ENCODE assay signal across 1 cellular context in genomic region chr2:46888421-46888952, GRCh38.
TF ChIP-seq lines count a peak whose summit lies in the region.

No MANE protein-coding gene starts in this region.

TF ChIP-seq in A549, 52 proteins besides CTCF, POLR2A, EP300 and RAD21 (continued from another document):
- TF ChIP-seq, protein P1, sequence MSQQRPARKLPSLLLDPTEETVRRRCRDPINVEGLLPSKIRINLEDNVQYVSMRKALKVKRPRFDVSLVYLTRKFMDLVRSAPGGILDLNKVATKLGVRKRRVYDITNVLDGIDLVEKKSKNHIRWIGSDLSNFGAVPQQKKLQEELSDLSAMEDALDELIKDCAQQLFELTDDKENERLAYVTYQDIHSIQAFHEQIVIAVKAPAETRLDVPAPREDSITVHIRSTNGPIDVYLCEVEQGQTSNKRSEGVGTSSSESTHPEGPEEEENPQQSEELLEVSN (IDR thresholded peaks at IDR 0.05; ENCODE audit: borderline replicate concordance, low read depth), result no peak
- TF ChIP-seq POLR2AphosphoS2 (conservative IDR thresholded peaks at IDR 0.05; ENCODE audit: low read length) (no peak), ZNF302 (CRISPR knock-in tag; IDR thresholded peaks at IDR 0.05) (no peak), CEBPB (IDR thresholded peaks at IDR 0.05) (no peak), SMC3 (IDR thresholded peaks at IDR 0.05) (no peak), HOXA7 (CRISPR knock-in tag; IDR thresholded peaks at IDR 0.05) (no peak), GATA3 (IDR thresholded peaks at IDR 0.05; ENCODE audit: borderline replicate concordance) (no peak), ZFP36 (IDR thresholded peaks at IDR 0.05; ENCODE audit: borderline replicate concordance, partially characterized antibody) (no peak), ESRRA (IDR thresholded peaks at IDR 0.05; ENCODE audit: borderline replicate concordance, low read length) (no peak), TFCP2L1 (CRISPR knock-in tag; IDR thresholded peaks at IDR 0.05) (no peak), TP53 (CRISPR knock-in tag; IDR thresholded peaks at IDR 0.05) (no peak), PHF8 (IDR thresholded peaks at IDR 0.05; ENCODE audit: borderline replicate concordance, low read depth) (no peak)
TF ChIP-seq in A549: peak in this region for 0.
